In genomic region chr16:73068546-73069401, GRCh38 we compare ENCODE assay signal across 1 cellular context.
A peak's percentile ranks its signal among the peaks of the same experiment; 100 is the strongest.
TF ChIP-seq lines count a peak whose summit lies in the region.

No MANE protein-coding gene starts in this region.

TF ChIP-seq in IMR-90, 13 proteins besides CTCF, POLR2A, EP300 and RAD21 (continued from another document):
- peak; percentile 53; the same call in 1 of the 2 replicates for TF ChIP-seq RFX5 (IDR thresholded peaks at IDR 0.05; ENCODE audit: low read depth, low read length)
- TF ChIP-seq CHD1 (IDR thresholded peaks at IDR 0.05; ENCODE audit: low read depth, low read length): no peak
- TF ChIP-seq USF2 (IDR thresholded peaks at IDR 0.05; ENCODE audit: low read depth, low read length): peak; percentile 75
- TF ChIP-seq SMC3 (IDR thresholded peaks at IDR 0.05; ENCODE audit: low read depth, low read length): peak; percentile 31; the same call in 1 of the 2 replicates
- no peak for TF ChIP-seq MAFK (IDR thresholded peaks at IDR 0.05; ENCODE audit: low read depth, low read length)
- peak; percentile 50; the same call in 1 of the 2 replicates for TF ChIP-seq NFE2L2 (IDR thresholded peaks at IDR 0.05; ENCODE audit: low read depth, low read length)
- TF ChIP-seq RCOR1 (IDR thresholded peaks at IDR 0.05; ENCODE audit: insufficient replicate concordance, low read length): no peak
- peak; percentile 76 for TF ChIP-seq CEBPB (IDR thresholded peaks at IDR 0.05; ENCODE audit: low read depth, low read length)
- TF ChIP-seq MAZ (IDR thresholded peaks at IDR 0.05; ENCODE audit: borderline replicate concordance, low read depth, low read length): no peak; the same call in 1 of the 2 replicates
- 0 out of 2 replicates have a peak, but pooled peaks have one; percentile 9 for TF ChIP-seq BHLHE40 (IDR thresholded peaks at IDR 0.05; ENCODE audit: low read depth, low read length)
- no peak for TF ChIP-seq ELK1 (IDR thresholded peaks at IDR 0.05; ENCODE audit: borderline replicate concordance, low read depth, low read length)
- peak; percentile 69 for TF ChIP-seq FOS (IDR thresholded peaks at IDR 0.05; ENCODE audit: low read depth, low read length)
